ENCODE assay signal across 10 cellular contexts in genomic region chr22:38219644-38220043, GRCh38. TPM values are rescaled to one million over a fixed set of nuclear protein-coding genes. Genes with fewer than 3 reads are reported as not detected.
DNase-seq lines count a peak whose midpoint lies in the region; ATAC-seq and TF ChIP-seq lines count a peak whose summit lies in the region.
"Had no signal": no experiment of that assay in that cellular context is flagged by ENCODE, and none has a peak within 500 bp of the region (broad histone marks: within the 10 kb centered on the region; RNA-seq: fewer than 3 reads in every experiment).

No MANE protein-coding gene starts in this region.

- H3K27me3 ChIP-seq in right atrium auricular region (no peaks in the 10 kb centered on the region), neuronal stem cell (ENCODE audit: control insufficient read depth in 3 of 3, insufficient read depth in 3 of 3, low read depth in 1 of 3, low read length in 3 of 3) (no peaks in the 10 kb centered on the region)
- no peaks in the 10 kb centered on the region for H3K27me3 ChIP-seq in effector memory CD4-positive, alpha-beta T cell (replicated peaks; ENCODE audit: control insufficient read depth, insufficient read depth, low read length, poor library complexity, severe bottlenecking)

- no peak overlapping the region for H2AFZ ChIP-seq in neuronal stem cell (ENCODE audit: low read length)

- no peak for TF ChIP-seq CTCF in right atrium auricular region (IDR thresholded peaks at IDR 0.05)

- H4K91ac ChIP-seq in neuronal stem cell (ENCODE audit: low read depth, low read length, poor library complexity) = no peak overlapping the region

- H3K4me1 ChIP-seq in right atrium auricular region (peaks cover 0 to 39% of the 10 kb centered on the region in 2 donors), neuronal stem cell (ENCODE audit: control insufficient read depth in 2 of 2, insufficient read depth in 1 of 2, low read depth in 1 of 2, low read length in 2 of 2) (peaks cover 7 to 20% of the 10 kb centered on the region in 2 donors)
- H3K4me1 ChIP-seq in effector memory CD4-positive, alpha-beta T cell (ENCODE audit: control insufficient read depth, insufficient read depth, low read length, poor library complexity, severe bottlenecking) = peaks cover 30% of the 10 kb centered on the region

- no peak overlapping the region for H2AK5ac ChIP-seq in neuronal stem cell (ENCODE audit: low read depth, low read length)

- no peak for ATAC-seq in left ventricle myocardium superior

- H3K18ac ChIP-seq in neuronal stem cell (ENCODE audit: low read length) = peak overlapping the region; percentile 65

- H3K27ac ChIP-seq in right atrium auricular region (peak overlapping the region; percentile 88 to 91), neuronal stem cell (replicated peaks; ENCODE audit: low read length) (peak overlapping the region; percentile 28)
- H3K27ac ChIP-seq in effector memory CD4-positive, alpha-beta T cell (ENCODE audit: insufficient read depth, low read length, poor library complexity, severe bottlenecking) = peak overlapping the region; percentile 74
- H3K27ac ChIP-seq: C4-2B had no signal

- no peaks in the 10 kb centered on the region for H3K79me1 ChIP-seq in neuronal stem cell (ENCODE audit: low read depth, low read length)

- H3K4ac ChIP-seq in neuronal stem cell (ENCODE audit: low read length) = no peak overlapping the region

- H2BK120ac ChIP-seq in neuronal stem cell (ENCODE audit: low read depth, low read length) = no peak overlapping the region

- H3K14ac ChIP-seq in neuronal stem cell (ENCODE audit: low read length) = no peak overlapping the region

- peaks cover 24% of the 10 kb centered on the region for H3K36me3 ChIP-seq in right atrium auricular region
- peaks cover 16% of the 10 kb centered on the region for H3K36me3 ChIP-seq in effector memory CD4-positive, alpha-beta T cell (ENCODE audit: control insufficient read depth, insufficient read depth, low read length)
- peaks cover 17 to 45% of the 10 kb centered on the region in 2 donors for H3K36me3 ChIP-seq in neuronal stem cell (replicated peaks in 1 of 2; ENCODE audit: control insufficient read depth in 2 of 2, insufficient read depth in 2 of 2, low read length in 2 of 2)

- H3K4me3 ChIP-seq in right atrium auricular region (no peak overlapping the region), neuronal stem cell (ENCODE audit: low read length in 2 of 2) (no peak overlapping the region)
- no peak overlapping the region for H3K4me3 ChIP-seq in effector memory CD4-positive, alpha-beta T cell (ENCODE audit: insufficient read depth, low read depth, low read length, poor library complexity, severe bottlenecking)

- H2BK15ac ChIP-seq in neuronal stem cell (ENCODE audit: low read length) = no peak overlapping the region

- peak overlapping the region; percentile 93 for H2BK12ac ChIP-seq in neuronal stem cell (ENCODE audit: low read length)

- no peak overlapping the region for H2BK5ac ChIP-seq in neuronal stem cell (ENCODE audit: low read length)

- DNase-seq in right atrium auricular region (ENCODE audit: low spot score) (no peak), left ventricle myocardium superior (no peak), neuronal stem cell (ENCODE audit: low spot score) (no peak), SIG-M5 treated with dmso at 0.1 percent for 504 hours (lab: John Stamatoyannopoulos, UW; ENCODE audit: unreplicated experiment) (no peak), glomerular visceral epithelial cell (ENCODE audit: extremely low spot score) (no peak), germinal center (ENCODE audit: low spot score) (no peak), NCI-H1048 (lab: John Stamatoyannopoulos, UW) (no peak)
- DNase-seq in effector memory CD4-positive, alpha-beta T cell = no peak
- DNase-seq: small intestine had no signal

- no peak overlapping the region for H3K4me2 ChIP-seq in neuronal stem cell (ENCODE audit: insufficient read depth, low read length, poor library complexity, severe bottlenecking)

- peak overlapping the region; percentile 71 for H3K23ac ChIP-seq in neuronal stem cell (ENCODE audit: low read depth, low read length, poor library complexity)

- no CpG with 5 or more reads among the region's 10 CpGs for WGBS in neuronal stem cell (ENCODE audit: extremely low coverage in 2 of 2, insufficient read length in 2 of 2, insufficient replicate concordance in 1 of 2), 2 donors

- intact Hi-C loops in left ventricle myocardium superior (cut with micrococcal nuclease) = no loop called here

- no peak overlapping the region for H4K8ac ChIP-seq in neuronal stem cell (ENCODE audit: low read depth, low read length)

- H3K9me3 ChIP-seq in right atrium auricular region (no peaks in the 10 kb centered on the region), neuronal stem cell (replicated peaks in 1 of 2; ENCODE audit: control insufficient read depth in 2 of 2, insufficient read depth in 1 of 2, low read depth in 1 of 2, low read length in 2 of 2) (no peaks in the 10 kb centered on the region)
- H3K9me3 ChIP-seq in effector memory CD4-positive, alpha-beta T cell (ENCODE audit: control insufficient read depth, low read length) = no peaks in the 10 kb centered on the region

- H3K9ac ChIP-seq in neuronal stem cell (ENCODE audit: low read depth, low read length, poor library complexity) = peak overlapping the region; percentile 63

RNA-seq across cellular contexts. Expression of gene MAFF, which starts 17.9 kb away (rescaled TPM):
- 10 to 100 TPM; 24.8 to 43.5 TPM for total RNA-seq in right atrium auricular region
- 5.3 TPM for total RNA-seq in left ventricle myocardium superior
- 4.0 TPM for polyA plus RNA-seq in neuronal stem cell (2013, experiment 1 of 2)
- polyA plus RNA-seq in neuronal stem cell (2013, experiment 2 of 2) = 4.3 TPM

RNA-seq across cellular contexts. Expression of gene PLA2G6, which starts 38.0 kb away (rescaled TPM):
- 10 to 100 TPM in 1 of 2 donors, 1 to 10 TPM in 1; 9.0 to 15.6 TPM for total RNA-seq in right atrium auricular region
- total RNA-seq in left ventricle myocardium superior = 17.0 TPM
- 10.9 TPM for polyA plus RNA-seq in neuronal stem cell (2013, experiment 1 of 2)
- 11.4 TPM for polyA plus RNA-seq in neuronal stem cell (2013, experiment 2 of 2)

RNA-seq across cellular contexts. Expression of gene TMEM184B, which starts 53.2 kb away (rescaled TPM):
- total RNA-seq in right atrium auricular region (10 to 100 TPM; 51.2 to 76.1 TPM), left ventricle myocardium superior (42.8 TPM)
- polyA plus RNA-seq in neuronal stem cell (2013, experiment 1 of 2) = 50.9 TPM
- 51.3 TPM for polyA plus RNA-seq in neuronal stem cell (2013, experiment 2 of 2)

Comparison
In these comparisons a context has a peak if more than half of its experiments do, and no peak if none do; other contexts are left out.
1. H3K27ac ChIP-seq: peak in every context shown above with its lines; median percentile 90 in right atrium auricular region; 74 in effector memory CD4-positive, alpha-beta T cell; 28 in neuronal stem cell.